In the genomic region with DNA sequence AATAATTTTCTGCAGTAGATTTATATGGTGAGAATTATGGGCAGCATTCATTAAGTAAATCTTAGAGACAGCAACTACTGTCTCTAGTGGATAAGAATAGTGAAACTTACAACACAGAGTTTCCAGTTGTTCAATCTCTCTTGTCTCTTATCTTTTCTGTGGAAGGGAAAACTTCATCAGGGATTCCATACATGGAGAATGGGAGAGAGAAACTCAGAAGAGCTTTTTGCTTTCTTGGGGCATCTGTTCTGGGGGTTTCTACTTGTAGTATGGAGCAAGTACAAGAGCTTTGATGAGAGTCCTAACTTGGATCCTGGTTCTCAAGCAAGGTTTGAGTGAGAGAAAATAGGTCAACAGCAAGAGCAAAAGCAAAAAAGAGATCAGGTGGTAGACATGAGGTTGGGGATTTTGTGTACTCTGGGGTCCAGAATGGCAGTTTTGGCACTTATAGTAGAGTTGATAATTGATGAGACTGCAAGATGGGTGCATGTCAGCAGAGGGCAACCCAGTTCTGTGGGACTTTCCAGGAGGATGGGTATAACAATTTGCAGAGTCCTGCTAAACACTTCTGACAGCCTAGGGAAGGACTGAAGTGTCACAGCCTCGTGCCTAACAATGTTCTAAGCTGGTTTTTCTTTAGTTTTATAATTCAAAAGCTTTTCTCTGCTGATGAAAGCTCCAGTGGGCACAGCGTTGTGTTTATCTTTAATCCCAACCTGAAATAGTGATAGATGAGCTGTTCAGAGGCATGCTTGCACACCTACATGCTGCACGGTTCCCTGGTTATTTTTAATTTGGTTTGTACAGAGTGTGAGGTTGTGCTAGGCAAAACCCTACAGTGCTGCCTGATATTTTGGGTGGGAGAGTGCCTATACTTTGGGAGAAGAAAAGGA, we compare ENCODE assay signal across 8 cellular contexts. TPM values are rescaled to one million over a fixed set of nuclear protein-coding genes. Genes with fewer than 3 reads are reported as not detected.
DNase-seq lines count a peak whose midpoint lies in the region; ATAC-seq, FAIRE-seq and TF ChIP-seq lines count a peak whose summit lies in the region.
"Had no signal": no experiment of that assay in that cellular context is flagged by ENCODE, and none has a peak within 500 bp of the region (broad histone marks: within the 10 kb centered on the region; RNA-seq: fewer than 3 reads in every experiment).

No MANE protein-coding gene starts in this region.

- peaks cover 10% of the 10 kb centered on the region for H3K36me3 Mint-ChIP-seq in activated CD4-positive, alpha-beta memory T cell treated with anti-CD3 and anti-CD28 coated beads for 36 hours

- ATAC-seq in GM18498 (IDR thresholded peaks at IDR 0.05; ENCODE audit: unreplicated experiment) (peak; percentile 54), HG02798 (IDR thresholded peaks at IDR 0.05; ENCODE audit: poor library complexity, unreplicated experiment) (peak; percentile 59), psoas muscle (peak; percentile 73 to 86 (median 82)), HG02970 (IDR thresholded peaks at IDR 0.05; ENCODE audit: low FRiP score, unreplicated experiment) (no peak)

- intact Hi-C loops in activated CD4-positive, alpha-beta memory T cell treated with anti-CD3 and anti-CD28 coated beads for 36 hours (cut with micrococcal nuclease), result loop anchor here (1.0 to 10.0 kb wide), 5 partner anchors 25 to 233 kb away; no protein-coding TSS in a partner anchor
- intact Hi-C loops in psoas muscle (cut with DNase I), result no loop called here

- H3K27ac Mint-ChIP-seq in activated CD4-positive, alpha-beta memory T cell treated with anti-CD3 and anti-CD28 coated beads for 36 hours, result peak overlapping the region; percentile 29

- peak; percentile 56 for DNase-seq in activated CD4-positive, alpha-beta memory T cell treated with anti-CD3 and anti-CD28 coated beads for 36 hours
- no peak for DNase-seq in psoas muscle
- no peak for DNase-seq in RCC 7860 (ENCODE audit: low spot score)
- no peak for DNase-seq in NCI-H1417 treated with DMSO at 0.1 percent for 48 hours (lab: John Stamatoyannopoulos, UW)
- DNase-seq: SHP77 had no signal

- peaks cover 20% of the 10 kb centered on the region for H3K4me1 ChIP-seq in psoas muscle

- H3K9me3 ChIP-seq in psoas muscle, result no peaks in the 10 kb centered on the region

- no peaks in the 10 kb centered on the region for H3K27me3 ChIP-seq in psoas muscle (ENCODE audit: insufficient read depth in 3 of 3, low read length in 2 of 3)

- H3K9me3 Mint-ChIP-seq in activated CD4-positive, alpha-beta memory T cell treated with anti-CD3 and anti-CD28 coated beads for 36 hours, result no peaks in the 10 kb centered on the region

- peak; percentile 24 for TF ChIP-seq CTCF in psoas muscle (IDR thresholded peaks at IDR 0.05)

- peaks cover 37% of the 10 kb centered on the region for H3K4me1 Mint-ChIP-seq in activated CD4-positive, alpha-beta memory T cell treated with anti-CD3 and anti-CD28 coated beads for 36 hours (ENCODE audit: low read depth)

- H3K4me3 ChIP-seq in psoas muscle, result no peak overlapping the region

- H3K36me3 ChIP-seq in psoas muscle (ENCODE audit: insufficient read depth in 1 of 2, low read depth in 1 of 2), result peaks cover 0 to 27% of the 10 kb centered on the region in 2 donors

- peak overlapping the region; percentile 72 for H3K27ac ChIP-seq in psoas muscle

- CTCF ChIA-PET in activated CD4-positive, alpha-beta memory T cell treated with anti-CD3 and anti-CD28 coated beads for 36 hours (lab: Charles Lee), result interaction anchor here (0.6 to 2.7 kb wide), 14 partner anchors 10 to 235 kb away, joined by 3 to 17 read pairs (median 4); partner anchors contain the start of gene STRIP2

- 41 to 65% (median 44%) methylated on average over 3 of the region's 3 CpGs for WGBS in psoas muscle, 3 donors

- no peak overlapping the region for H3K4me3 Mint-ChIP-seq in activated CD4-positive, alpha-beta memory T cell treated with anti-CD3 and anti-CD28 coated beads for 36 hours

- POLR2A ChIA-PET in activated CD4-positive, alpha-beta memory T cell treated with anti-CD3 and anti-CD28 coated beads for 36 hours (lab: Charles Lee), result interaction anchor here (1.3 kb wide), 1 partner anchor 33 kb away, joined by 4 read pairs; no protein-coding TSS in a partner anchor

- H3K27me3 Mint-ChIP-seq in activated CD4-positive, alpha-beta memory T cell treated with anti-CD3 and anti-CD28 coated beads for 36 hours, result no peaks in the 10 kb centered on the region

- FAIRE-seq in RCC 7860 (lab: Jason Lieb, UNC), result no peak

RNA-seq across cellular contexts. Expression of gene STRIP2, which starts 32.0 kb away (rescaled TPM):
- 10 to 100 TPM; 56.1 to 62.0 TPM for total RNA-seq in activated CD4-positive, alpha-beta memory T cell treated with anti-CD3 and anti-CD28 coated beads for 36 hours
- 10 to 100 TPM; 46.6 to 94.4 (median 58.4) TPM for total RNA-seq in psoas muscle
- 10 to 100 TPM; 14.5 to 42.6 (median 21.1) TPM for polyA plus RNA-seq in psoas muscle
